34 cellular contexts compared by ENCODE assay signal in the genomic region with DNA sequence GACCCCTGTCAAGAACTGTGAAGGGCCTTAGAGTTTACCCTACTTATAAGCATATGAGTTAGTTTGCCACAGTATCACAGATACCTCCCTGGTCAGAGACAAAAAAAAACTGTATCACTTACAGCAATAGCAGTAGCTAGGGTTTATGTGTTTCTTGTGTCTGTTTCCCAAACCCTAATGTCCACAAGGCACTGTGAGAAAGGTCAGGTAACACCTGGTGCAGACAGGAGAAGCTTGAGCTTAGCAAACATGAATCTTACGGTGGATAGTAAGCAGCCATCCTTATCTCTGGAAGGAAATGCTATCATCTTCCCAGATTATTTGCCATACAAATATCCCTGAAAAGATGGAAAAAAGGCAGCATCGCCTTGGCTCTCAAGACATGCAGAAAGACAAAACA.
"Had no signal": no experiment of that assay in that cellular context is flagged by ENCODE, and none has a peak within 500 bp of the region (broad histone marks: within the 10 kb centered on the region; RNA-seq: fewer than 3 reads in every experiment).

No MANE protein-coding gene starts in this region.

- H3K36me3 ChIP-seq: adrenal gland, brain microvascular endothelial cell, breast epithelium had no signal

- ATAC-seq: activated CD8-positive, alpha-beta T cell treated with anti-CD3 and anti-CD28 coated beads for 36 hours; activated naive CD4-positive, alpha-beta T cell treated with anti-CD3 and anti-CD28 coated beads, Interleukin-2, amount 50 U/mL, for 72 hours; activated T-cell treated with anti-CD3 and anti-CD28 coated beads, Interleukin-2, amount 50 U/mL, for 4 hours; activated T-cell treated with anti-CD3 and anti-CD28 coated beads, Interleukin-2, amount 50 U/mL, for 72 hours; activated T-helper 17 cell treated with anti-CD3 and anti-CD28 coated beads, Interleukin-2, amount 50 U/mL, for 72 hours; body of pancreas had no signal

- DNase-seq: activated B cell treated with CpG ODN at 0.5 μM for 24 hours; activated CD4-positive, alpha-beta memory T cell treated with anti-CD3 and anti-CD28 coated beads for 36 hours; activated CD4-positive, alpha-beta T cell treated with anti-CD3 and anti-CD28 coated beads for 4 hours; activated CD4-positive, alpha-beta T cell treated with anti-CD3 and anti-CD28 coated beads, Interleukin-2, amount 10 ng/mL, durations not matched to agents 24 days and 14 days; activated CD4-positive, alpha-beta T cell treated with anti-CD3 and anti-CD28 coated beads, Interleukin-2, amount 50 U/mL, for 1 hour; activated CD4-positive, alpha-beta T cell treated with anti-CD3 and anti-CD28 coated beads, Interleukin-2, amount 50 U/mL, for 4 hours; activated CD4-positive, CD25-positive, alpha-beta regulatory T cell treated with anti-CD3 and anti-CD28 coated beads, Interleukin-2, amount 50 U/mL, for 72 hours; activated CD8-positive, alpha-beta memory T cell treated with anti-CD3 and anti-CD28 coated beads, Interleukin-2, amount 50 U/mL, for 4 hours; activated CD8-positive, alpha-beta T cell treated with anti-CD3 and anti-CD28 coated beads for 36 hours; activated effector memory CD4-positive, alpha-beta T cell treated with anti-CD3 and anti-CD28 coated beads, Interleukin-2, amount 50 U/mL, for 16 hours; activated gamma-delta T cell treated with Interleukin-2 at 50 U/mL for 16 hours; activated naive CD4-positive, alpha-beta T cell; activated naive CD4-positive, alpha-beta T cell treated with anti-CD3 and anti-CD28 coated beads for 36 hours; activated naive CD4-positive, alpha-beta T cell treated with anti-CD3 and anti-CD28 coated beads, Interleukin-2, amount 50 U/mL, for 16 hours; activated naive CD8-positive, alpha-beta T cell treated with anti-CD3 and anti-CD28 coated beads for 36 hours; activated T-cell treated with anti-CD3 and anti-CD28 coated beads for 4 hours; activated T-cell treated with anti-CD3 and anti-CD28 coated beads, Interleukin-2, amount 50 U/mL, for 1 hour; activated T-cell treated with anti-CD3 and anti-CD28 coated beads, Interleukin-2, amount 50 U/mL, for 4 hours; activated T-cell treated with anti-CD3 and anti-CD28 coated beads, Interleukin-2, amount 50 U/mL, for 72 hours; adrenal gland; amniotic stem cell; aorta; body of pancreas; brain microvascular endothelial cell; central memory CD4-positive, alpha-beta T cell; T-helper 2 cell; T-helper 9 cell had no signal

- H3K4me3 ChIP-seq: adrenal gland, body of pancreas, breast epithelium had no signal

- H3K4me3 Mint-ChIP-seq: activated B cell treated with CpG ODN at 0.5 μM for 24 hours; activated CD4-positive, alpha-beta memory T cell treated with anti-CD3 and anti-CD28 coated beads for 36 hours; activated CD4-positive, alpha-beta T cell treated with anti-CD3 and anti-CD28 coated beads, Interleukin-2, amount 10 ng/mL, durations not matched to agents 24 days and 14 days; activated CD8-positive, alpha-beta T cell treated with anti-CD3 and anti-CD28 coated beads for 36 hours; activated naive CD4-positive, alpha-beta T cell treated with anti-CD3 and anti-CD28 coated beads for 36 hours; activated naive CD8-positive, alpha-beta T cell treated with anti-CD3 and anti-CD28 coated beads for 36 hours; activated T-cell treated with anti-CD3 and anti-CD28 coated beads, Interleukin-2, amount 50 U/mL, for 4 hours; activated T-cell treated with anti-CD3 and anti-CD28 coated beads, Interleukin-2, amount 50 U/mL, for 72 hours; activated T-helper 1 cell treated with anti-CD3 and anti-CD28 coated beads, Interleukin-12 subunit alpha, Interleukin-12 subunit beta, Interleukin-2, Interleukin-4 antibody, amounts not matched to agents 30 ng/mL and 10 ng/mL and 1 ng/mL, durations not matched to agents 14 hours and 24 hours and 36 hours; activated T-helper 17 cell treated with anti-CD3 and anti-CD28 coated beads, Interleukin-2, amount 50 U/mL, for 72 hours; T-helper 1 cell treated with Interleukin-12 subunit alpha and Interleukin-12 subunit beta and Interleukin-4 antibody, amounts not matched to agents 30 μg/mL and 1 μg/mL, for 36 hours; T-helper 2 cell treated with Interferon-gamma antibody and Interleukin-4, amounts not matched to agents 5 μg/mL and 100 μg/mL, for 36 hours had no signal

- H3K27me3 ChIP-seq: adrenal gland, body of pancreas, brain microvascular endothelial cell, breast epithelium had no signal

- H3K4me1 ChIP-seq: adrenal gland, breast epithelium had no signal

- H3K4me1 Mint-ChIP-seq: activated B cell treated with CpG ODN at 0.5 μM for 24 hours; activated CD4-positive, alpha-beta T cell treated with anti-CD3 and anti-CD28 coated beads, Interleukin-2, amount 10 ng/mL, durations not matched to agents 24 days and 14 days; activated naive CD8-positive, alpha-beta T cell treated with anti-CD3 and anti-CD28 coated beads for 36 hours; activated T-helper 17 cell treated with anti-CD3 and anti-CD28 coated beads, Interleukin-2, amount 50 U/mL, for 72 hours had no signal

- H3K27ac ChIP-seq: adrenal gland, body of pancreas, brain microvascular endothelial cell, breast epithelium, VCaP had no signal

- H3K27ac Mint-ChIP-seq: activated B cell treated with CpG ODN at 0.5 μM for 24 hours; activated CD4-positive, alpha-beta memory T cell treated with anti-CD3 and anti-CD28 coated beads for 36 hours; activated CD4-positive, alpha-beta T cell treated with anti-CD3 and anti-CD28 coated beads, Interleukin-2, amount 10 ng/mL, durations not matched to agents 24 days and 14 days; activated CD8-positive, alpha-beta T cell treated with anti-CD3 and anti-CD28 coated beads for 36 hours; activated naive CD4-positive, alpha-beta T cell treated with anti-CD3 and anti-CD28 coated beads for 36 hours; activated naive CD4-positive, alpha-beta T cell treated with anti-CD3 and anti-CD28 coated beads, Interleukin-2, amount 50 U/mL, for 72 hours; activated naive CD8-positive, alpha-beta T cell treated with anti-CD3 and anti-CD28 coated beads for 36 hours; activated T-cell treated with anti-CD3 and anti-CD28 coated beads, Interleukin-2, amount 50 U/mL, for 72 hours; activated T-helper 1 cell treated with anti-CD3 and anti-CD28 coated beads, Interleukin-12 subunit alpha, Interleukin-12 subunit beta, Interleukin-2, Interleukin-4 antibody, amounts not matched to agents 30 ng/mL and 10 ng/mL and 1 ng/mL, durations not matched to agents 14 hours and 24 hours and 36 hours; activated T-helper 17 cell treated with anti-CD3 and anti-CD28 coated beads, Interleukin-2, amount 50 U/mL, for 72 hours; T-helper 1 cell treated with Interleukin-12 subunit alpha and Interleukin-12 subunit beta and Interleukin-4 antibody, amounts not matched to agents 30 μg/mL and 1 μg/mL, for 36 hours; T-helper 2 cell treated with Interferon-gamma antibody and Interleukin-4, amounts not matched to agents 5 μg/mL and 100 μg/mL, for 36 hours had no signal

- H3K36me3 Mint-ChIP-seq: activated CD4-positive, alpha-beta memory T cell treated with anti-CD3 and anti-CD28 coated beads for 36 hours; activated naive CD8-positive, alpha-beta T cell treated with anti-CD3 and anti-CD28 coated beads for 36 hours had no signal

- H3K9me3 ChIP-seq: adrenal gland, body of pancreas had no signal
